Comparison of ENCODE assay signal across 17 cellular contexts in the genomic region with DNA sequence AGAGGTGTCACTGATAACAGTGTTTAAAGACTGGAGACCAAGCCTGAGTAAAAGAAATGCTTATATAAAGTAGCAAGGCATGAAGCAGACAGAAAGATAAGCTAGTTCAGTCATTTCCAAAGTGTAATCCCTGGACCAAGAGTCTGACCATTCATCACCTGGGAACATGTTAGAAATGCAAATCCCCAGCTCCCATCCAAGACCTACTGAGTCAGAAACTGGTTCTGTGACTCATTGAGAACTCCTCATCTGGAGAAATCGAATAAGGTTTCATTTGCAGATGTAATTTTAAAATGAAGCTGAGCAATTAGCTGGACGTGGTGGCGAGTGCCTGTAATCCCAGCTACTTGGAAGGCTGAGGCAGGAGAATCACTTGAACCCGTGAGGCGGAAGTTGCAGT.
"Had no signal": no experiment of that assay in that cellular context is flagged by ENCODE, and none has a peak within 500 bp of the region (broad histone marks: within the 10 kb centered on the region; RNA-seq: fewer than 3 reads in every experiment).

No MANE protein-coding gene starts in this region.

- ATAC-seq: left ventricle myocardium superior; naive thymus-derived CD4-positive, alpha-beta T cell; psoas muscle; right lobe of liver; stimulated activated memory B cell treated with anti-CD40 and anti-IgM and Interleukin-4, amounts not matched to agents 10 μg/mL and 1 μg/mL and 100 μg/mL, for 72 hours; upper lobe of right lung had no signal

- FAIRE-seq: colon, kidney had no signal

- H2AFZ ChIP-seq: hepatocyte had no signal

- H3K27me3 ChIP-seq: hepatocyte, neutrophil, right lobe of liver, tibial artery, upper lobe of right lung, vagina had no signal

- DNase-seq: head of caudate nucleus; kidney; left colon; left ventricle myocardium superior; naive thymus-derived CD4-positive, alpha-beta T cell; psoas muscle; retina; right lobe of liver; stimulated activated CD4-positive, alpha-beta T cell treated with anti-CD3 and anti-CD28 coated beads, Interleukin-4, amount 100 ng/mL, for 24 hours; tibial artery; upper lobe of right lung had no signal

- H3K4me1 ChIP-seq: psoas muscle, right lobe of liver, tibial artery, upper lobe of right lung, vagina had no signal

- H3K9me3 ChIP-seq: neutrophil, psoas muscle, right lobe of liver, tibial artery, upper lobe of right lung, vagina had no signal

- H3K79me2 ChIP-seq: hepatocyte had no signal

- H3K36me3 ChIP-seq: neutrophil, right lobe of liver, tibial artery, upper lobe of right lung, vagina had no signal

- H3K27ac ChIP-seq: hepatocyte, neutrophil, psoas muscle, right lobe of liver, tibial artery, upper lobe of right lung, vagina had no signal

- H3K4me3 ChIP-seq: hepatocyte, lung, psoas muscle, right lobe of liver, tibial artery, upper lobe of right lung, vagina had no signal

- H3K4me2 ChIP-seq: hepatocyte had no signal
